In the genomic region with DNA sequence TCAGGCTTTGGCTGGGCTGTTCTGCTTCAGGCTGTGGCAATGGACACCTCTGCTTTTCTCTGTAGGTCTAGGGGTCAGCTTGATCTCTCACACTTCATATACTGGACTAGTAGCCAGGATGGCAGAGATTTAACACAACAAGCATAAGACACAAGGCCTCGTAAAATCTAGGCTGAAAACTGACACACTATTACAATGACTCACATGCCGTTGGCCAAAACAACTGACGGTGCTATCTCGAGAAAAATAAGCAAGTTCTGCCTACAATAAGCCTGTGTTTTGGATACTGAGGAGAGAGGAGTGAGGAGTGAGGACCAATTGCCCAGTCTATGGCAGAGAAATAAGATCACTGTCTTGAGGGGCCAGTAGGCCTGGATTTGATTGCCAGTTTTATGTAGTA, we compare ENCODE assay signal across 1 cellular context.
TF ChIP-seq lines count a peak whose summit lies in the region.

No MANE protein-coding gene starts in this region.

TF ChIP-seq in IMR-90, 13 proteins besides CTCF, POLR2A, EP300 and RAD21:
- TF ChIP-seq MAFK (IDR thresholded peaks at IDR 0.05; ENCODE audit: low read depth, low read length) (no peak), RCOR1 (IDR thresholded peaks at IDR 0.05; ENCODE audit: insufficient replicate concordance, low read length) (no peak), FOS (IDR thresholded peaks at IDR 0.05; ENCODE audit: low read depth, low read length) (no peak), MXI1 (IDR thresholded peaks at IDR 0.05; ENCODE audit: borderline replicate concordance, low read depth, low read length) (no peak), SMC3 (IDR thresholded peaks at IDR 0.05; ENCODE audit: low read depth, low read length) (no peak), CEBPB (IDR thresholded peaks at IDR 0.05; ENCODE audit: low read depth, low read length) (no peak), CHD1 (IDR thresholded peaks at IDR 0.05; ENCODE audit: low read depth, low read length) (no peak), MAZ (IDR thresholded peaks at IDR 0.05; ENCODE audit: borderline replicate concordance, low read depth, low read length) (no peak), NFE2L2 (IDR thresholded peaks at IDR 0.05; ENCODE audit: low read depth, low read length) (no peak), BHLHE40 (IDR thresholded peaks at IDR 0.05; ENCODE audit: low read depth, low read length) (no peak)
- TF ChIP-seq, protein P1, sequence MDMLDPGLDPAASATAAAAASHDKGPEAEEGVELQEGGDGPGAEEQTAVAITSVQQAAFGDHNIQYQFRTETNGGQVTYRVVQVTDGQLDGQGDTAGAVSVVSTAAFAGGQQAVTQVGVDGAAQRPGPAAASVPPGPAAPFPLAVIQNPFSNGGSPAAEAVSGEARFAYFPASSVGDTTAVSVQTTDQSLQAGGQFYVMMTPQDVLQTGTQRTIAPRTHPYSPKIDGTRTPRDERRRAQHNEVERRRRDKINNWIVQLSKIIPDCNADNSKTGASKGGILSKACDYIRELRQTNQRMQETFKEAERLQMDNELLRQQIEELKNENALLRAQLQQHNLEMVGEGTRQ (IDR thresholded peaks at IDR 0.05; ENCODE audit: low read depth, low read length): no peak
- TF ChIP-seq, protein P2, sequence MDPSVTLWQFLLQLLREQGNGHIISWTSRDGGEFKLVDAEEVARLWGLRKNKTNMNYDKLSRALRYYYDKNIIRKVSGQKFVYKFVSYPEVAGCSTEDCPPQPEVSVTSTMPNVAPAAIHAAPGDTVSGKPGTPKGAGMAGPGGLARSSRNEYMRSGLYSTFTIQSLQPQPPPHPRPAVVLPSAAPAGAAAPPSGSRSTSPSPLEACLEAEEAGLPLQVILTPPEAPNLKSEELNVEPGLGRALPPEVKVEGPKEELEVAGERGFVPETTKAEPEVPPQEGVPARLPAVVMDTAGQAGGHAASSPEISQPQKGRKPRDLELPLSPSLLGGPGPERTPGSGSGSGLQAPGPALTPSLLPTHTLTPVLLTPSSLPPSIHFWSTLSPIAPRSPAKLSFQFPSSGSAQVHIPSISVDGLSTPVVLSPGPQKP (IDR thresholded peaks at IDR 0.05; ENCODE audit: borderline replicate concordance, low read depth, low read length): no peak
